ENCODE assay signal across 1 cellular context in the genomic region with DNA sequence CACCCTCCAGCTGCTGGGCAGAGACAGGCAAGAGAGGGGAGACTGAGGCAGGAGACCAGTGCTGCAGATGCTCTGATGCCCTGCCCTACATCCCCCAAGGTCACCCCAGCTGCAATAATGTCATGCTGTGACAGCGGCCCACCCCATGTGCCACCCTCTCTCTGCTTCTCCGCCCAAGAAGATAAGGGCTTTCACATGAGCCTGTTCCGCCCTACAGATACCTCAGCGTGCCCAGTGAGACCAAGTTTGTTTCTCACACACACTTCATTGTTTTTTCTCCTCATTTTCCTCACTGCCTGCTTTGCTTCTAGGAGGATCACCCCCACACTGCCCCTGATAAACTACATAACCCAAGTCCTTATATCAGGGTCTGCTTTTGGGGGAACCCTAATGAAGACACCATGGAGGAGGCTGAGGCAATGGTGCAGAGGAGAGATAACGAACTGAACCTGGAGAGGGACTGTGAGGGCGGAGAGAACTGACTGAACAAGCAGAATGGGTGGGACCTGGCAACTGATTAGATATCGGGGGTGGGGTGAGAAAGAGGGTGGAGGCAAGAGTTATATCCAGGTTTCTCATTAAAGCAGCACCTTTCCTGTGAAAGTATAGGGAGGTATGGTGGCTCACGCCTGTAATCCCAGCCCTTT.
TF ChIP-seq lines count a peak whose summit lies in the region.

No MANE protein-coding gene starts in this region.

TF ChIP-seq in K562, 482 proteins besides CTCF, POLR2A, EP300 and RAD21 (continued from another document and continues in another):
- TF ChIP-seq, protein P1, sequence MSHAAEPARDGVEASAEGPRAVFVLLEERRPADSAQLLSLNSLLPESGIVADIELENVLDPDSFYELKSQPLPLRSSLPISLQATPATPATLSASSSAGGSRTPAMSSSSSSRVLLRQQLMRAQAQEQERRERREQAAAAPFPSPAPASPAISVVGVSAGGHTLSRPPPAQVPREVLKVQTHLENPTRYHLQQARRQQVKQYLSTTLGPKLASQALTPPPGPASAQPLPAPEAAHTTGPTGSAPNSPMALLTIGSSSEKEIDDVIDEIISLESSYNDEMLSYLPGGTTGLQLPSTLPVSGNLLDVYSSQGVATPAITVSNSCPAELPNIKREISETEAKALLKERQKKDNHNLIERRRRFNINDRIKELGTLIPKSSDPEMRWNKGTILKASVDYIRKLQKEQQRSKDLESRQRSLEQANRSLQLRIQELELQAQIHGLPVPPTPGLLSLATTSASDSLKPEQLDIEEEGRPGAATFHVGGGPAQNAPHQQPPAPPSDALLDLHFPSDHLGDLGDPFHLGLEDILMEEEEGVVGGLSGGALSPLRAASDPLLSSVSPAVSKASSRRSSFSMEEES (CRISPR knock-in tag; IDR thresholded peaks at IDR 0.05) = no peak
- TF ChIP-seq TFAM (CRISPR knock-in tag; conservative IDR thresholded peaks at IDR 0.05) (no peak), TEAD2 (tag; IDR thresholded peaks at IDR 0.05) (no peak), NR1H2 (CRISPR knock-in tag; IDR thresholded peaks at IDR 0.05) (no peak), KAT7 (CRISPR knock-in tag; IDR thresholded peaks at IDR 0.05; ENCODE audit: borderline replicate concordance) (no peak), ZNF316 (IDR thresholded peaks at IDR 0.05) (peak; percentile 30; the same call in 1 of the 2 replicates), PHF8 (IDR thresholded peaks at IDR 0.05; ENCODE audit: borderline replicate concordance, low read length) (peak; percentile 28; the same call in 1 of the 2 replicates), HNRNPH1 (optimal IDR thresholded peaks at IDR 0.05; ENCODE audit: low read depth, low read length) (no peak), ZNF311 (CRISPR knock-in tag; IDR thresholded peaks at IDR 0.05) (no peak), ELF1 (tag; IDR thresholded peaks at IDR 0.05) (no peak), E2F3 (CRISPR knock-in tag; IDR thresholded peaks at IDR 0.05) (no peak), FOXJ2 (tag; IDR thresholded peaks at IDR 0.05) (peak; percentile 68)
- TF ChIP-seq, protein P2, sequence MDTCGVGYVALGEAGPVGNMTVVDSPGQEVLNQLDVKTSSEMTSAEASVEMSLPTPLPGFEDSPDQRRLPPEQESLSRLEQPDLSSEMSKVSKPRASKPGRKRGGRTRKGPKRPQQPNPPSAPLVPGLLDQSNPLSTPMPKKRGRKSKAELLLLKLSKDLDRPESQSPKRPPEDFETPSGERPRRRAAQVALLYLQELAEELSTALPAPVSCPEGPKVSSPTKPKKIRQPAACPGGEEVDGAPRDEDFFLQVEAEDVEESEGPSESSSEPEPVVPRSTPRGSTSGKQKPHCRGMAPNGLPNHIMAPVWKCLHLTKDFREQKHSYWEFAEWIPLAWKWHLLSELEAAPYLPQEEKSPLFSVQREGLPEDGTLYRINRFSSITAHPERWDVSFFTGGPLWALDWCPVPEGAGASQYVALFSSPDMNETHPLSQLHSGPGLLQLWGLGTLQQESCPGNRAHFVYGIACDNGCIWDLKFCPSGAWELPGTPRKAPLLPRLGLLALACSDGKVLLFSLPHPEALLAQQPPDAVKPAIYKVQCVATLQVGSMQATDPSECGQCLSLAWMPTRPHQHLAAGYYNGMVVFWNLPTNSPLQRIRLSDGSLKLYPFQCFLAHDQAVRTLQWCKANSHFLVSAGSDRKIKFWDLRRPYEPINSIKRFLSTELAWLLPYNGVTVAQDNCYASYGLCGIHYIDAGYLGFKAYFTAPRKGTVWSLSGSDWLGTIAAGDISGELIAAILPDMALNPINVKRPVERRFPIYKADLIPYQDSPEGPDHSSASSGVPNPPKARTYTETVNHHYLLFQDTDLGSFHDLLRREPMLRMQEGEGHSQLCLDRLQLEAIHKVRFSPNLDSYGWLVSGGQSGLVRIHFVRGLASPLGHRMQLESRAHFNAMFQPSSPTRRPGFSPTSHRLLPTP (IDR thresholded peaks at IDR 0.05; ENCODE audit: borderline replicate concordance, extremely low read depth, insufficient read length) = no peak
- TF ChIP-seq, protein P3, sequence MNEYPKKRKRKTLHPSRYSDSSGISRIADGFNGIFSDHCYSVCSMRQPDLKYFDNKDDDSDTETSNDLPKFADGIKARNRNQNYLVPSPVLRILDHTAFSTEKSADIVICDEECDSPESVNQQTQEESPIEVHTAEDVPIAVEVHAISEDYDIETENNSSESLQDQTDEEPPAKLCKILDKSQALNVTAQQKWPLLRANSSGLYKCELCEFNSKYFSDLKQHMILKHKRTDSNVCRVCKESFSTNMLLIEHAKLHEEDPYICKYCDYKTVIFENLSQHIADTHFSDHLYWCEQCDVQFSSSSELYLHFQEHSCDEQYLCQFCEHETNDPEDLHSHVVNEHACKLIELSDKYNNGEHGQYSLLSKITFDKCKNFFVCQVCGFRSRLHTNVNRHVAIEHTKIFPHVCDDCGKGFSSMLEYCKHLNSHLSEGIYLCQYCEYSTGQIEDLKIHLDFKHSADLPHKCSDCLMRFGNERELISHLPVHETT (CRISPR knock-in tag; conservative IDR thresholded peaks at IDR 0.05 in 1 of 2, IDR thresholded peaks at IDR 0.05 in 1 of 2) = peak in 1 of 2 experiments; percentile 33; a peak in 1 of 4 replicates
- TF ChIP-seq, protein P4, sequence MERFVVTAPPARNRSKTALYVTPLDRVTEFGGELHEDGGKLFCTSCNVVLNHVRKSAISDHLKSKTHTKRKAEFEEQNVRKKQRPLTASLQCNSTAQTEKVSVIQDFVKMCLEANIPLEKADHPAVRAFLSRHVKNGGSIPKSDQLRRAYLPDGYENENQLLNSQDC (CRISPR knock-in tag; IDR thresholded peaks at IDR 0.05) = no peak
- TF ChIP-seq, protein P5, sequence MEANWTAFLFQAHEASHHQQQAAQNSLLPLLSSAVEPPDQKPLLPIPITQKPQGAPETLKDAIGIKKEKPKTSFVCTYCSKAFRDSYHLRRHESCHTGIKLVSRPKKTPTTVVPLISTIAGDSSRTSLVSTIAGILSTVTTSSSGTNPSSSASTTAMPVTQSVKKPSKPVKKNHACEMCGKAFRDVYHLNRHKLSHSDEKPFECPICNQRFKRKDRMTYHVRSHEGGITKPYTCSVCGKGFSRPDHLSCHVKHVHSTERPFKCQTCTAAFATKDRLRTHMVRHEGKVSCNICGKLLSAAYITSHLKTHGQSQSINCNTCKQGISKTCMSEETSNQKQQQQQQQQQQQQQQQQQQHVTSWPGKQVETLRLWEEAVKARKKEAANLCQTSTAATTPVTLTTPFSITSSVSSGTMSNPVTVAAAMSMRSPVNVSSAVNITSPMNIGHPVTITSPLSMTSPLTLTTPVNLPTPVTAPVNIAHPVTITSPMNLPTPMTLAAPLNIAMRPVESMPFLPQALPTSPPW (CRISPR knock-in tag; IDR thresholded peaks at IDR 0.05) = peak; percentile 72
- TF ChIP-seq, protein P6, sequence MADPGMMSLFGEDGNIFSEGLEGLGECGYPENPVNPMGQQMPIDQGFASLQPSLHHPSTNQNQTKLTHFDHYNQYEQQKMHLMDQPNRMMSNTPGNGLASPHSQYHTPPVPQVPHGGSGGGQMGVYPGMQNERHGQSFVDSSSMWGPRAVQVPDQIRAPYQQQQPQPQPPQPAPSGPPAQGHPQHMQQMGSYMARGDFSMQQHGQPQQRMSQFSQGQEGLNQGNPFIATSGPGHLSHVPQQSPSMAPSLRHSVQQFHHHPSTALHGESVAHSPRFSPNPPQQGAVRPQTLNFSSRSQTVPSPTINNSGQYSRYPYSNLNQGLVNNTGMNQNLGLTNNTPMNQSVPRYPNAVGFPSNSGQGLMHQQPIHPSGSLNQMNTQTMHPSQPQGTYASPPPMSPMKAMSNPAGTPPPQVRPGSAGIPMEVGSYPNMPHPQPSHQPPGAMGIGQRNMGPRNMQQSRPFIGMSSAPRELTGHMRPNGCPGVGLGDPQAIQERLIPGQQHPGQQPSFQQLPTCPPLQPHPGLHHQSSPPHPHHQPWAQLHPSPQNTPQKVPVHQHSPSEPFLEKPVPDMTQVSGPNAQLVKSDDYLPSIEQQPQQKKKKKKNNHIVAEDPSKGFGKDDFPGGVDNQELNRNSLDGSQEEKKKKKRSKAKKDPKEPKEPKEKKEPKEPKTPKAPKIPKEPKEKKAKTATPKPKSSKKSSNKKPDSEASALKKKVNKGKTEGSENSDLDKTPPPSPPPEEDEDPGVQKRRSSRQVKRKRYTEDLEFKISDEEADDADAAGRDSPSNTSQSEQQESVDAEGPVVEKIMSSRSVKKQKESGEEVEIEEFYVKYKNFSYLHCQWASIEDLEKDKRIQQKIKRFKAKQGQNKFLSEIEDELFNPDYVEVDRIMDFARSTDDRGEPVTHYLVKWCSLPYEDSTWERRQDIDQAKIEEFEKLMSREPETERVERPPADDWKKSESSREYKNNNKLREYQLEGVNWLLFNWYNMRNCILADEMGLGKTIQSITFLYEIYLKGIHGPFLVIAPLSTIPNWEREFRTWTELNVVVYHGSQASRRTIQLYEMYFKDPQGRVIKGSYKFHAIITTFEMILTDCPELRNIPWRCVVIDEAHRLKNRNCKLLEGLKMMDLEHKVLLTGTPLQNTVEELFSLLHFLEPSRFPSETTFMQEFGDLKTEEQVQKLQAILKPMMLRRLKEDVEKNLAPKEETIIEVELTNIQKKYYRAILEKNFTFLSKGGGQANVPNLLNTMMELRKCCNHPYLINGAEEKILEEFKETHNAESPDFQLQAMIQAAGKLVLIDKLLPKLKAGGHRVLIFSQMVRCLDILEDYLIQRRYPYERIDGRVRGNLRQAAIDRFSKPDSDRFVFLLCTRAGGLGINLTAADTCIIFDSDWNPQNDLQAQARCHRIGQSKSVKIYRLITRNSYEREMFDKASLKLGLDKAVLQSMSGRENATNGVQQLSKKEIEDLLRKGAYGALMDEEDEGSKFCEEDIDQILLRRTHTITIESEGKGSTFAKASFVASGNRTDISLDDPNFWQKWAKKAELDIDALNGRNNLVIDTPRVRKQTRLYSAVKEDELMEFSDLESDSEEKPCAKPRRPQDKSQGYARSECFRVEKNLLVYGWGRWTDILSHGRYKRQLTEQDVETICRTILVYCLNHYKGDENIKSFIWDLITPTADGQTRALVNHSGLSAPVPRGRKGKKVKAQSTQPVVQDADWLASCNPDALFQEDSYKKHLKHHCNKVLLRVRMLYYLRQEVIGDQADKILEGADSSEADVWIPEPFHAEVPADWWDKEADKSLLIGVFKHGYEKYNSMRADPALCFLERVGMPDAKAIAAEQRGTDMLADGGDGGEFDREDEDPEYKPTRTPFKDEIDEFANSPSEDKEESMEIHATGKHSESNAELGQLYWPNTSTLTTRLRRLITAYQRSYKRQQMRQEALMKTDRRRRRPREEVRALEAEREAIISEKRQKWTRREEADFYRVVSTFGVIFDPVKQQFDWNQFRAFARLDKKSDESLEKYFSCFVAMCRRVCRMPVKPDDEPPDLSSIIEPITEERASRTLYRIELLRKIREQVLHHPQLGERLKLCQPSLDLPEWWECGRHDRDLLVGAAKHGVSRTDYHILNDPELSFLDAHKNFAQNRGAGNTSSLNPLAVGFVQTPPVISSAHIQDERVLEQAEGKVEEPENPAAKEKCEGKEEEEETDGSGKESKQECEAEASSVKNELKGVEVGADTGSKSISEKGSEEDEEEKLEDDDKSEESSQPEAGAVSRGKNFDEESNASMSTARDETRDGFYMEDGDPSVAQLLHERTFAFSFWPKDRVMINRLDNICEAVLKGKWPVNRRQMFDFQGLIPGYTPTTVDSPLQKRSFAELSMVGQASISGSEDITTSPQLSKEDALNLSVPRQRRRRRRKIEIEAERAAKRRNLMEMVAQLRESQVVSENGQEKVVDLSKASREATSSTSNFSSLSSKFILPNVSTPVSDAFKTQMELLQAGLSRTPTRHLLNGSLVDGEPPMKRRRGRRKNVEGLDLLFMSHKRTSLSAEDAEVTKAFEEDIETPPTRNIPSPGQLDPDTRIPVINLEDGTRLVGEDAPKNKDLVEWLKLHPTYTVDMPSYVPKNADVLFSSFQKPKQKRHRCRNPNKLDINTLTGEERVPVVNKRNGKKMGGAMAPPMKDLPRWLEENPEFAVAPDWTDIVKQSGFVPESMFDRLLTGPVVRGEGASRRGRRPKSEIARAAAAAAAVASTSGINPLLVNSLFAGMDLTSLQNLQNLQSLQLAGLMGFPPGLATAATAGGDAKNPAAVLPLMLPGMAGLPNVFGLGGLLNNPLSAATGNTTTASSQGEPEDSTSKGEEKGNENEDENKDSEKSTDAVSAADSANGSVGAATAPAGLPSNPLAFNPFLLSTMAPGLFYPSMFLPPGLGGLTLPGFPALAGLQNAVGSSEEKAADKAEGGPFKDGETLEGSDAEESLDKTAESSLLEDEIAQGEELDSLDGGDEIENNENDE (IDR thresholded peaks at IDR 0.05; ENCODE audit: low read depth, low read length) = no peak
- TF ChIP-seq, protein P7, sequence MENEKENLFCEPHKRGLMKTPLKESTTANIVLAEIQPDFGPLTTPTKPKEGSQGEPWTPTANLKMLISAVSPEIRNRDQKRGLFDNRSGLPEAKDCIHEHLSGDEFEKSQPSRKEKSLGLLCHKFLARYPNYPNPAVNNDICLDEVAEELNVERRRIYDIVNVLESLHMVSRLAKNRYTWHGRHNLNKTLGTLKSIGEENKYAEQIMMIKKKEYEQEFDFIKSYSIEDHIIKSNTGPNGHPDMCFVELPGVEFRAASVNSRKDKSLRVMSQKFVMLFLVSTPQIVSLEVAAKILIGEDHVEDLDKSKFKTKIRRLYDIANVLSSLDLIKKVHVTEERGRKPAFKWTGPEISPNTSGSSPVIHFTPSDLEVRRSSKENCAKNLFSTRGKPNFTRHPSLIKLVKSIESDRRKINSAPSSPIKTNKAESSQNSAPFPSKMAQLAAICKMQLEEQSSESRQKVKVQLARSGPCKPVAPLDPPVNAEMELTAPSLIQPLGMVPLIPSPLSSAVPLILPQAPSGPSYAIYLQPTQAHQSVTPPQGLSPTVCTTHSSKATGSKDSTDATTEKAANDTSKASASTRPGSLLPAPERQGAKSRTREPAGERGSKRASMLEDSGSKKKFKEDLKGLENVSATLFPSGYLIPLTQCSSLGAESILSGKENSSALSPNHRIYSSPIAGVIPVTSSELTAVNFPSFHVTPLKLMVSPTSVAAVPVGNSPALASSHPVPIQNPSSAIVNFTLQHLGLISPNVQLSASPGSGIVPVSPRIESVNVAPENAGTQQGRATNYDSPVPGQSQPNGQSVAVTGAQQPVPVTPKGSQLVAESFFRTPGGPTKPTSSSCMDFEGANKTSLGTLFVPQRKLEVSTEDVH (IDR thresholded peaks at IDR 0.05; ENCODE audit: low read depth, partially characterized antibody) = no peak
- TF ChIP-seq, protein P8, sequence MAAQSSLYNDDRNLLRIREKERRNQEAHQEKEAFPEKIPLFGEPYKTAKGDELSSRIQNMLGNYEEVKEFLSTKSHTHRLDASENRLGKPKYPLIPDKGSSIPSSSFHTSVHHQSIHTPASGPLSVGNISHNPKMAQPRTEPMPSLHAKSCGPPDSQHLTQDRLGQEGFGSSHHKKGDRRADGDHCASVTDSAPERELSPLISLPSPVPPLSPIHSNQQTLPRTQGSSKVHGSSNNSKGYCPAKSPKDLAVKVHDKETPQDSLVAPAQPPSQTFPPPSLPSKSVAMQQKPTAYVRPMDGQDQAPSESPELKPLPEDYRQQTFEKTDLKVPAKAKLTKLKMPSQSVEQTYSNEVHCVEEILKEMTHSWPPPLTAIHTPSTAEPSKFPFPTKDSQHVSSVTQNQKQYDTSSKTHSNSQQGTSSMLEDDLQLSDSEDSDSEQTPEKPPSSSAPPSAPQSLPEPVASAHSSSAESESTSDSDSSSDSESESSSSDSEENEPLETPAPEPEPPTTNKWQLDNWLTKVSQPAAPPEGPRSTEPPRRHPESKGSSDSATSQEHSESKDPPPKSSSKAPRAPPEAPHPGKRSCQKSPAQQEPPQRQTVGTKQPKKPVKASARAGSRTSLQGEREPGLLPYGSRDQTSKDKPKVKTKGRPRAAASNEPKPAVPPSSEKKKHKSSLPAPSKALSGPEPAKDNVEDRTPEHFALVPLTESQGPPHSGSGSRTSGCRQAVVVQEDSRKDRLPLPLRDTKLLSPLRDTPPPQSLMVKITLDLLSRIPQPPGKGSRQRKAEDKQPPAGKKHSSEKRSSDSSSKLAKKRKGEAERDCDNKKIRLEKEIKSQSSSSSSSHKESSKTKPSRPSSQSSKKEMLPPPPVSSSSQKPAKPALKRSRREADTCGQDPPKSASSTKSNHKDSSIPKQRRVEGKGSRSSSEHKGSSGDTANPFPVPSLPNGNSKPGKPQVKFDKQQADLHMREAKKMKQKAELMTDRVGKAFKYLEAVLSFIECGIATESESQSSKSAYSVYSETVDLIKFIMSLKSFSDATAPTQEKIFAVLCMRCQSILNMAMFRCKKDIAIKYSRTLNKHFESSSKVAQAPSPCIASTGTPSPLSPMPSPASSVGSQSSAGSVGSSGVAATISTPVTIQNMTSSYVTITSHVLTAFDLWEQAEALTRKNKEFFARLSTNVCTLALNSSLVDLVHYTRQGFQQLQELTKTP (IDR thresholded peaks at IDR 0.05; ENCODE audit: low read depth in 1 of 2, partially characterized antibody in 2 of 2) = peak in 1 of 2 experiments; percentile 64
